ENCODE assay signal across 8 cellular contexts in the genomic region with DNA sequence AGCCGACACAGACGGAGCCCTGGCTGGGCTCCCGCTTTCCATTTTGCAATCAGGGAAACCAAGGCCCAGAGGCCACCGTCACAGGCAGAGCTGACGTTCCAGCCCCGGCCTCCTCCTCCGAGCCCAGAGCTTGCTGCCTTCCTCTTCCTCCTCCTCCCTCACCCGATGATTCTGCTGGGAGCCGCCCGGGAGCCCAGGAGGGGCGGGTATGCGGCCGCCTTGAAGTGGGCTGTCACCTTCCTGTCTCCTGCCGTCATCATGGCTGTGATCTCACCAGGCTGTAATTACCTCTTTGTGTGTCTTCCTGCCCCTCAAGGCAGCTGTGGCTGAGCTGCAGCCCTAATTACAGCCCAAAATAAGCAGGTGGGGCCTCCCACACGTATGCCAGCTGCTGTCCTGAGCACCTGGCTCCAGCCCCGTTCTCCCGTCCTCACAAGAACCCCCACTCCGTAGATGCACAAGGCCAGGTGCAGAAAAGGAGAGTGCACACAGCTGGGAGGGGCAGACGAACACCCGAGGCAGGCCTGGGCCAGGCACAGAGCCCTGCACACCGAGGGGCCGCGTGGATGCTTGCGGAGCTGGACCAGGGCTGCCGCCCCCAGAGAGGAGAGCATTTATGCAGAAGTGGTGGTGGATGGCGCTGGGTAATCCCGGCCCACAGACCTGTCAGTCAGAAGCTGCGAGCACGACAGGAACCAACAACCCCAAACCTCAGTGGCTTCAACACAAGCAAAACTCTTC. TPM values are rescaled to one million over a fixed set of nuclear protein-coding genes. Genes with fewer than 3 reads are reported as not detected.
DNase-seq lines count a peak whose midpoint lies in the region; ATAC-seq and TF ChIP-seq lines count a peak whose summit lies in the region.

No MANE protein-coding gene starts in this region.

- ATAC-seq in DND-41 (ENCODE audit: insufficient read depth, low read depth) (peak; percentile 62), GM19455 (IDR thresholded peaks at IDR 0.05; ENCODE audit: unreplicated experiment) (no peak), GM18867 (IDR thresholded peaks at IDR 0.05; ENCODE audit: unreplicated experiment) (no peak)
- peak; percentile 59 to 70 for ATAC-seq in naive thymus-derived CD8-positive, alpha-beta T cell

- H3K27ac ChIP-seq in DND-41 (ENCODE audit: low read length) (peak overlapping the region; percentile 81), substantia nigra (ENCODE audit: low read depth, low read length, poor library complexity, severe bottlenecking) (peak overlapping the region; percentile 38)

- POLR2A ChIA-PET in naive thymus-derived CD8-positive, alpha-beta T cell (lab: Charles Lee): interaction anchor here (0.7 to 4.4 kb wide), 15 partner anchors 10 to 758 kb away, joined by 3 to 55 read pairs (median 4); a partner anchor contains a TSS

- H3K4me1 ChIP-seq in DND-41 (ENCODE audit: insufficient read depth, low read length): peaks cover 53% of the 10 kb centered on the region

- DNase-seq in DND-41 (peak; percentile 96), NCI-H2107 (lab: John Stamatoyannopoulos, UW) (peak; percentile 89), substantia nigra (lab: John Stamatoyannopoulos, UW) (peak in 1 of 49 donors; percentile 69)
- peak; percentile 86 for DNase-seq in activated CD4-positive, alpha-beta T cell treated with anti-CD3 and anti-CD28 coated beads, Interleukin-2, amount 50 U/mL, for 1 hour
- DNase-seq in naive thymus-derived CD8-positive, alpha-beta T cell: peak; percentile 69 to 97 (median 94)

- H3K36me3 Mint-ChIP-seq in dendritic cell treated with granulocyte-macrophage colony-stimulating factor and Interleukin-4, amounts not matched to agents 40 ng/mL and 50 ng/mL, for 4 days (ENCODE audit: low read depth): peaks cover 41% of the 10 kb centered on the region
- peaks cover 0 to 5% (median 1%) of the 10 kb centered on the region in 3 donors for H3K36me3 Mint-ChIP-seq in naive thymus-derived CD8-positive, alpha-beta T cell

- H3K4me3 ChIP-seq in DND-41 (ENCODE audit: low read depth in 1 of 2, low read length in 2 of 2): peak overlapping the region in 1 of 2 experiments; percentile 46; a peak in 2 of 4 replicates

- H3K27ac Mint-ChIP-seq in dendritic cell treated with granulocyte-macrophage colony-stimulating factor and Interleukin-4, amounts not matched to agents 40 ng/mL and 50 ng/mL, for 4 days: peak overlapping the region; percentile 82
- peak overlapping the region; percentile 93 to 100 (median 100) for H3K27ac Mint-ChIP-seq in naive thymus-derived CD8-positive, alpha-beta T cell

- peak overlapping the region; percentile 61 for H2AFZ ChIP-seq in DND-41 (ENCODE audit: low read depth, low read length)

- peak overlapping the region; percentile 85 for H3K4me2 ChIP-seq in DND-41 (ENCODE audit: insufficient read depth, low read length)

- peak overlapping the region; percentile 51 for H3K9ac ChIP-seq in DND-41 (ENCODE audit: low read depth, low read length)

- peaks cover 30% of the 10 kb centered on the region for H4K20me1 ChIP-seq in DND-41 (ENCODE audit: insufficient read depth, low read length)

- peaks cover 52% of the 10 kb centered on the region for H3K4me1 Mint-ChIP-seq in dendritic cell treated with granulocyte-macrophage colony-stimulating factor and Interleukin-4, amounts not matched to agents 40 ng/mL and 50 ng/mL, for 4 days (ENCODE audit: low read depth)
- H3K4me1 Mint-ChIP-seq in naive thymus-derived CD8-positive, alpha-beta T cell: peaks cover 23 to 59% (median 53%) of the 10 kb centered on the region in 4 donors

- peaks cover 18% of the 10 kb centered on the region for H3K36me3 ChIP-seq in DND-41 (ENCODE audit: insufficient read depth, low read length)

- no peaks in the 10 kb centered on the region for H3K9me3 Mint-ChIP-seq in dendritic cell treated with granulocyte-macrophage colony-stimulating factor and Interleukin-4, amounts not matched to agents 40 ng/mL and 50 ng/mL, for 4 days
- H3K9me3 Mint-ChIP-seq in naive thymus-derived CD8-positive, alpha-beta T cell: no peaks in the 10 kb centered on the region

- no peak for TF ChIP-seq CTCF in DND-41 (IDR thresholded peaks at IDR 0.05; ENCODE audit: borderline replicate concordance, extremely low read depth, low read length, poor library complexity, severe bottlenecking)

- peaks cover 20% of the 10 kb centered on the region for H3K79me2 ChIP-seq in DND-41 (ENCODE audit: insufficient read depth, low read length)

- H3K27me3 ChIP-seq in DND-41 (ENCODE audit: insufficient read depth, low read length, poor library complexity): no peaks in the 10 kb centered on the region

- H3K27me3 Mint-ChIP-seq in dendritic cell treated with granulocyte-macrophage colony-stimulating factor and Interleukin-4, amounts not matched to agents 40 ng/mL and 50 ng/mL, for 4 days: peaks cover 14% of the 10 kb centered on the region
- H3K27me3 Mint-ChIP-seq in naive thymus-derived CD8-positive, alpha-beta T cell: no peaks in the 10 kb centered on the region

- intact Hi-C loops in dendritic cell treated with granulocyte-macrophage colony-stimulating factor and Interleukin-4, amounts not matched to agents 40 ng/mL and 50 ng/mL, for 4 days (cut with micrococcal nuclease): no loop called here

- no peaks in the 10 kb centered on the region for H3K9me3 ChIP-seq in DND-41 (ENCODE audit: insufficient read depth, low read length, severe bottlenecking)

- H3K4me3 Mint-ChIP-seq in dendritic cell treated with granulocyte-macrophage colony-stimulating factor and Interleukin-4, amounts not matched to agents 40 ng/mL and 50 ng/mL, for 4 days: peak overlapping the region; percentile 62
- H3K4me3 Mint-ChIP-seq in naive thymus-derived CD8-positive, alpha-beta T cell: peak overlapping the region; percentile 76 to 97 (median 92)

RNA-seq across cellular contexts. Expression of a gene that starts 4.0 kb away (rescaled TPM):
- 10 to 100 TPM; 31.5 to 33.0 TPM for total RNA-seq in naive thymus-derived CD8-positive, alpha-beta T cell
- 10 to 100 TPM; 31.6 to 43.3 (median 42.3) TPM for polyA plus RNA-seq in naive thymus-derived CD8-positive, alpha-beta T cell

RNA-seq across cellular contexts. Expression of a gene that starts 15.0 kb away (rescaled TPM):
- total RNA-seq in naive thymus-derived CD8-positive, alpha-beta T cell: 1 to 10 TPM; 1.1 to 1.2 TPM
- under 1 TPM; 0.17 to 0.33 (median 0.17) TPM for polyA plus RNA-seq in naive thymus-derived CD8-positive, alpha-beta T cell

RNA-seq across cellular contexts. Expression of a gene that starts 20.3 kb away (rescaled TPM):
- total RNA-seq in naive thymus-derived CD8-positive, alpha-beta T cell: 10 to 100 TPM; 41.7 to 46.7 TPM
- 10 to 100 TPM; 20.6 to 43.5 (median 27.9) TPM for polyA plus RNA-seq in naive thymus-derived CD8-positive, alpha-beta T cell

RNA-seq across cellular contexts. Expression of a gene that starts 32.6 kb away (rescaled TPM):
- 10 to 100 TPM; 46.9 to 55.9 TPM for total RNA-seq in naive thymus-derived CD8-positive, alpha-beta T cell
- polyA plus RNA-seq in naive thymus-derived CD8-positive, alpha-beta T cell: 100 to 1,000 TPM; 228 to 450 (median 333) TPM

RNA-seq across cellular contexts. Expression of a gene that starts 50.4 kb away (rescaled TPM):
- total RNA-seq in naive thymus-derived CD8-positive, alpha-beta T cell: 1 to 10 TPM; 3.6 to 4.0 TPM
- 1 to 10 TPM in 1 of 3 donors, under 1 TPM in 2; 0.30 to 1.8 (median 0.41) TPM for polyA plus RNA-seq in naive thymus-derived CD8-positive, alpha-beta T cell

Comparison
In these comparisons a context has a peak if more than half of its experiments do, and no peak if none do; other contexts are left out.
1. ATAC-seq: peak in DND-41 (single experiment) and naive thymus-derived CD8-positive, alpha-beta T cell (2 of 2); none in GM19455 (single experiment) and GM18867 (single experiment).